Comparison of ENCODE assay signal across 12 cellular contexts in genomic region chr5:14266686-14267085, GRCh38.
DNase-seq lines count a peak whose midpoint lies in the region; ATAC-seq and TF ChIP-seq lines count a peak whose summit lies in the region.
"Had no signal": no experiment of that assay in that cellular context is flagged by ENCODE, and none has a peak within 500 bp of the region (broad histone marks: within the 10 kb centered on the region; RNA-seq: fewer than 3 reads in every experiment).

No MANE protein-coding gene starts in this region.

- peaks cover 7% of the 10 kb centered on the region; the same call in 1 of the 2 replicates for H3F3A ChIP-seq in Loucy (ENCODE audit: low read depth)

- H3K4me3 ChIP-seq in BLaER1: no peak overlapping the region
- H3K4me3 ChIP-seq in Loucy (ENCODE audit: low read length, poor library complexity, severe bottlenecking): peak overlapping the region; percentile 56
- H3K4me3 ChIP-seq in hepatocyte: no peak overlapping the region

- TF ChIP-seq CTCF in Loucy (conservative IDR thresholded peaks at IDR 0.05; ENCODE audit: low read length) (no peak), VCaP (conservative IDR thresholded peaks at IDR 0.05) (no peak), hepatocyte (IDR thresholded peaks at IDR 0.05; ENCODE audit: poor library complexity) (no peak), mesothelial cell of epicardium (IDR thresholded peaks at IDR 0.05; ENCODE audit: unreplicated experiment) (no peak)

- H3K27ac Mint-ChIP-seq in mesothelial cell of epicardium: no peak overlapping the region

- WGBS in hepatocyte (ENCODE audit: low lambda C conversion rate, missing lambda C conversion rate): 41% methylated on average over 3 of the region's 3 CpGs

- H3K4me3 Mint-ChIP-seq in mesothelial cell of epicardium: no peak overlapping the region

- H3K27ac ChIP-seq in BLaER1 (no peak overlapping the region), VCaP (peak overlapping the region; percentile 86), hepatocyte (peak overlapping the region; percentile 17)

- H3K9ac ChIP-seq in BLaER1 (no peak overlapping the region), Loucy (ENCODE audit: low read depth, low read length, poor library complexity, severe bottlenecking) (peak overlapping the region; percentile 61)

- no peaks in the 10 kb centered on the region for H3K36me3 Mint-ChIP-seq in mesothelial cell of epicardium

- H3K79me2 ChIP-seq in Loucy (ENCODE audit: insufficient read depth, low read length) (peaks cover 79% of the 10 kb centered on the region), hepatocyte (peaks cover 89% of the 10 kb centered on the region)

- H3K36me3 ChIP-seq in BLaER1 (no peaks in the 10 kb centered on the region), Loucy (ENCODE audit: insufficient read depth, low read length) (peaks cover 9% of the 10 kb centered on the region; the same call in 1 of the 2 replicates), hepatocyte (replicated peaks; ENCODE audit: insufficient read depth, low read depth) (no peaks in the 10 kb centered on the region)

- H3K9me3 Mint-ChIP-seq in mesothelial cell of epicardium: no peaks in the 10 kb centered on the region

- H3K9me3 ChIP-seq in BLaER1: no peaks in the 10 kb centered on the region
- no peaks in the 10 kb centered on the region for H3K9me3 ChIP-seq in Loucy (ENCODE audit: insufficient read depth, low read depth, low read length)
- H3K9me3 ChIP-seq in hepatocyte (ENCODE audit: low read depth): no peaks in the 10 kb centered on the region

- H4K20me1 ChIP-seq in BLaER1 (peaks cover 86% of the 10 kb centered on the region), Loucy (ENCODE audit: insufficient read depth, low read length, poor library complexity, severe bottlenecking) (peaks cover 28% of the 10 kb centered on the region), hepatocyte (ENCODE audit: insufficient read depth, poor library complexity, severe bottlenecking) (peaks cover 35% of the 10 kb centered on the region)

- DNase-seq in hepatocyte (ENCODE audit: low spot score) (no peak), mesothelial cell of epicardium (ENCODE audit: low spot score in 2 of 2, unreplicated experiment in 2 of 2) (no peak), glomerular visceral epithelial cell (ENCODE audit: extremely low spot score) (no peak), NCI-H510A (lab: John Stamatoyannopoulos, UW) (no peak)
- no peak for DNase-seq in stimulated activated naive CD8-positive, alpha-beta T cell treated with anti-CD3 and anti-CD28 coated beads, Interleukin-15, Interleukin-2, amounts not matched to agents 100 U/mL and 50 U/mL, for 24 hours
- DNase-seq: activated effector memory CD4-positive, alpha-beta T cell treated with Interleukin-2 at 50 U/mL for 16 hours; DMS79 treated with DMSO at 0.1 percent for 48 hours; H7; stimulated activated naive CD4-positive, alpha-beta T cell treated with Interleukin-2 at 50 U/mL for 16 hours had no signal

- no peak for ATAC-seq in stimulated activated naive CD8-positive, alpha-beta T cell treated with anti-CD3 and anti-CD28 coated beads, Interleukin-15, Interleukin-2, amounts not matched to agents 100 U/mL and 50 U/mL, for 24 hours

- H3K27me3 ChIP-seq in BLaER1: no peaks in the 10 kb centered on the region
- no peaks in the 10 kb centered on the region for H3K27me3 ChIP-seq in Loucy (ENCODE audit: insufficient read depth, low read length, poor library complexity, severe bottlenecking)
- no peaks in the 10 kb centered on the region for H3K27me3 ChIP-seq in hepatocyte

- peaks cover 53% of the 10 kb centered on the region for H3K4me1 Mint-ChIP-seq in mesothelial cell of epicardium

- H3K4me2 ChIP-seq in BLaER1 (peak overlapping the region; percentile 44), Loucy (ENCODE audit: low read depth, low read length, poor library complexity, severe bottlenecking) (peak overlapping the region; percentile 76), hepatocyte (no peak overlapping the region)

- no peaks in the 10 kb centered on the region for H3K27me3 Mint-ChIP-seq in mesothelial cell of epicardium (ENCODE audit: low read depth)

- H3K9me2 ChIP-seq in Loucy (replicated peaks; ENCODE audit: low read depth, low read length) (no peaks in the 10 kb centered on the region), hepatocyte (replicated peaks; ENCODE audit: insufficient read depth) (no peaks in the 10 kb centered on the region)

- H2AFZ ChIP-seq in Loucy (ENCODE audit: low read length) (no peak overlapping the region), hepatocyte (no peak overlapping the region)

- H3K4me1 ChIP-seq in BLaER1 (peaks cover 97% of the 10 kb centered on the region), Loucy (ENCODE audit: insufficient read depth, low read length, poor library complexity, severe bottlenecking) (peaks cover 70% of the 10 kb centered on the region), hepatocyte (ENCODE audit: insufficient read depth) (peaks cover 26% of the 10 kb centered on the region)
